Comparison of ENCODE assay signal across 1 cellular context in the genomic region with DNA sequence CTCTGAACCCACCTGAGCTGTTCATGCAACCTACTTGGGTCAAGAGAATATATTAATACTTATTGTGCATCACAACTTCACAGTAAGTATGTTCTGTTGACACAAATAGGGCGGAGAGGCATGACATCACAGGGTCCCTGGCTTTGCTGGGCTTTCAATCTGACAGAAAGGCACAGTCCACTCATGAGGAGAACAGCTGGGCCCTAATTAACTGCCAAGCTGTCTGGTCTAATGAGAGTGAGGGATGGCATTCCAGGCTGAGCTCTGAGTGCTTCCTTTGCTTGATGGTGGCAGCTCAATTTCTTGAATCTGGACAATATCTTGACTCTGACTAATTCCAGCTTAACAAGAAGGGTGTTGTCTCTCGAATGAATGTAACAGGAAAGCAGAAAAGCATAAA.
TF ChIP-seq lines count a peak whose summit lies in the region.

No MANE protein-coding gene starts in this region.

TF ChIP-seq in HEK293T, 16 proteins besides CTCF, POLR2A, EP300 and RAD21 (continued from another document):
- TF ChIP-seq ELF4 (IDR thresholded peaks at IDR 0.05): no peak
